Comparison of ENCODE assay signal across 13 cellular contexts in genomic region chr14:50835280-50835679, GRCh38. TPM values are rescaled to one million over a fixed set of nuclear protein-coding genes. Genes with fewer than 3 reads are reported as not detected.
DNase-seq lines count a peak whose midpoint lies in the region; ATAC-seq and TF ChIP-seq lines count a peak whose summit lies in the region.
"Had no signal": no experiment of that assay in that cellular context is flagged by ENCODE, and none has a peak within 500 bp of the region (broad histone marks: within the 10 kb centered on the region; RNA-seq: fewer than 3 reads in every experiment).

No MANE protein-coding gene starts in this region.

- peaks cover 15% of the 10 kb centered on the region for H3K4me1 ChIP-seq in CD4-positive, CD25-positive, alpha-beta regulatory T cell (ENCODE audit: control insufficient read depth, insufficient read depth, low read length, poor library complexity, severe bottlenecking)
- no peaks in the 10 kb centered on the region for H3K4me1 ChIP-seq in endodermal cell (ENCODE audit: control insufficient read depth, insufficient read depth, low read length)

- H3K4me1 Mint-ChIP-seq in CD4-positive, CD25-positive, alpha-beta regulatory T cell = peaks cover 0 to 30% (median 22%) of the 10 kb centered on the region in 4 donors
- H3K4me1 Mint-ChIP-seq in IgD-negative memory B cell = peaks cover 18 to 49% (median 30%) of the 10 kb centered on the region in 3 donors
- H3K4me1 Mint-ChIP-seq in dendritic cell treated with granulocyte-macrophage colony-stimulating factor and Interleukin-4, amounts not matched to agents 40 ng/mL and 50 ng/mL, for 4 days (ENCODE audit: low read depth) = peaks cover 28% of the 10 kb centered on the region
- peaks cover 10% of the 10 kb centered on the region for H3K4me1 Mint-ChIP-seq in endodermal cell

- peak in 2 of 3 donors; percentile 32 to 66 for DNase-seq in CD4-positive, CD25-positive, alpha-beta regulatory T cell
- DNase-seq in GM03348 (ENCODE audit: low spot score) (peak; percentile 29), endodermal cell (no peak), DMS114 treated with DMSO at 0.1 percent for 48 hours (lab: John Stamatoyannopoulos, UW; ENCODE audit: unreplicated experiment) (no peak), NCI-H748 treated with DMSO at 0.1 percent for 48 hours (lab: John Stamatoyannopoulos, UW) (no peak)
- DNase-seq: cerebellar nuclear complex, RPMI8226 had no signal

- no peaks in the 10 kb centered on the region for H3K9me3 Mint-ChIP-seq in CD4-positive, CD25-positive, alpha-beta regulatory T cell
- H3K9me3 Mint-ChIP-seq in IgD-negative memory B cell (no peaks in the 10 kb centered on the region), endodermal cell (no peaks in the 10 kb centered on the region)
- H3K9me3 Mint-ChIP-seq in dendritic cell treated with granulocyte-macrophage colony-stimulating factor and Interleukin-4, amounts not matched to agents 40 ng/mL and 50 ng/mL, for 4 days = no peaks in the 10 kb centered on the region
- H3K9me3 Mint-ChIP-seq: neural progenitor cell had no signal

- peak overlapping the region; percentile 9 for H3K4me3 ChIP-seq in CD4-positive, CD25-positive, alpha-beta regulatory T cell (ENCODE audit: low read depth, low read length)
- H3K4me3 ChIP-seq in endodermal cell (ENCODE audit: low read length) = no peak overlapping the region
- H3K4me3 ChIP-seq: K562, neural progenitor cell had no signal

- ATAC-seq in CD4-positive, CD25-positive, alpha-beta regulatory T cell (ENCODE audit: low read depth in 2 of 2) = peak in 1 of 2 donors; percentile 10
- no peak for ATAC-seq in HG03139 (IDR thresholded peaks at IDR 0.05; ENCODE audit: unreplicated experiment)
- ATAC-seq: K562 had no signal

- H3K27me3 ChIP-seq in CD4-positive, CD25-positive, alpha-beta regulatory T cell (ENCODE audit: control insufficient read depth, insufficient read depth, low read length) = no peaks in the 10 kb centered on the region
- peaks cover 92% of the 10 kb centered on the region for H3K27me3 ChIP-seq in endodermal cell (ENCODE audit: control insufficient read depth, insufficient read depth, low read length, poor library complexity, severe bottlenecking)

- no peak overlapping the region for H3K9ac ChIP-seq in endodermal cell (ENCODE audit: extremely low read depth, low read length, poor library complexity, severe bottlenecking)
- H3K9ac ChIP-seq: neural progenitor cell had no signal

- intact Hi-C loops in dendritic cell treated with granulocyte-macrophage colony-stimulating factor and Interleukin-4, amounts not matched to agents 40 ng/mL and 50 ng/mL, for 4 days (cut with micrococcal nuclease) = no loop called here

- no peaks in the 10 kb centered on the region for H3K9me3 ChIP-seq in CD4-positive, CD25-positive, alpha-beta regulatory T cell (ENCODE audit: control insufficient read depth in 2 of 2, low read length in 2 of 2)
- H3K9me3 ChIP-seq in endodermal cell (ENCODE audit: control insufficient read depth, low read length) = no peaks in the 10 kb centered on the region

- H3K27ac ChIP-seq in CD4-positive, CD25-positive, alpha-beta regulatory T cell (ENCODE audit: insufficient read depth, low read length, poor library complexity, severe bottlenecking) = no peak overlapping the region
- H3K27ac ChIP-seq in endodermal cell (ENCODE audit: low read depth, low read length) = no peak overlapping the region
- H3K27ac ChIP-seq: neural progenitor cell had no signal

- H3K27ac Mint-ChIP-seq in CD4-positive, CD25-positive, alpha-beta regulatory T cell = peak overlapping the region in 2 of 3 donors; percentile 76 to 87
- H3K27ac Mint-ChIP-seq in IgD-negative memory B cell = peak overlapping the region; percentile 23 to 91 (median 65)
- peak overlapping the region; percentile 39 for H3K27ac Mint-ChIP-seq in dendritic cell treated with granulocyte-macrophage colony-stimulating factor and Interleukin-4, amounts not matched to agents 40 ng/mL and 50 ng/mL, for 4 days
- H3K27ac Mint-ChIP-seq in endodermal cell = no peak overlapping the region
- H3K27ac Mint-ChIP-seq: neural progenitor cell had no signal

- WGBS in endodermal cell (ENCODE audit: insufficient coverage in 1 of 2, insufficient read length in 1 of 2), 2 experiments = 79 to 85% methylated on average over 2 of the region's 2 CpGs

- no peaks in the 10 kb centered on the region for H3K36me3 ChIP-seq in CD4-positive, CD25-positive, alpha-beta regulatory T cell (ENCODE audit: control insufficient read depth, insufficient read depth, low read length)
- H3K36me3 ChIP-seq in endodermal cell (ENCODE audit: control insufficient read depth, insufficient read depth, low read length) = no peaks in the 10 kb centered on the region
- H3K36me3 ChIP-seq: neural progenitor cell had no signal

- H3K27me3 Mint-ChIP-seq in CD4-positive, CD25-positive, alpha-beta regulatory T cell = peaks cover 11% of the 10 kb centered on the region
- peaks cover 1% of the 10 kb centered on the region for H3K27me3 Mint-ChIP-seq in IgD-negative memory B cell
- H3K27me3 Mint-ChIP-seq in dendritic cell treated with granulocyte-macrophage colony-stimulating factor and Interleukin-4, amounts not matched to agents 40 ng/mL and 50 ng/mL, for 4 days = peaks cover 7% of the 10 kb centered on the region
- peaks cover 93% of the 10 kb centered on the region for H3K27me3 Mint-ChIP-seq in endodermal cell (ENCODE audit: insufficient read depth)

- H3K4me3 Mint-ChIP-seq in CD4-positive, CD25-positive, alpha-beta regulatory T cell = peak overlapping the region in 2 of 4 donors; percentile 32 to 72
- peak overlapping the region; percentile 1 to 72 (median 34) for H3K4me3 Mint-ChIP-seq in IgD-negative memory B cell
- H3K4me3 Mint-ChIP-seq in dendritic cell treated with granulocyte-macrophage colony-stimulating factor and Interleukin-4, amounts not matched to agents 40 ng/mL and 50 ng/mL, for 4 days = no peak overlapping the region
- no peak overlapping the region for H3K4me3 Mint-ChIP-seq in endodermal cell
- H3K4me3 Mint-ChIP-seq: neural progenitor cell had no signal

- H3K36me3 Mint-ChIP-seq in CD4-positive, CD25-positive, alpha-beta regulatory T cell = no peaks in the 10 kb centered on the region
- no peaks in the 10 kb centered on the region for H3K36me3 Mint-ChIP-seq in IgD-negative memory B cell
- peaks cover 8% of the 10 kb centered on the region for H3K36me3 Mint-ChIP-seq in dendritic cell treated with granulocyte-macrophage colony-stimulating factor and Interleukin-4, amounts not matched to agents 40 ng/mL and 50 ng/mL, for 4 days (ENCODE audit: low read depth)
- H3K36me3 Mint-ChIP-seq in endodermal cell (ENCODE audit: low read depth) = no peaks in the 10 kb centered on the region
- H3K36me3 Mint-ChIP-seq: neural progenitor cell had no signal

- no peak for TF ChIP-seq CTCF in endodermal cell (conservative IDR thresholded peaks at IDR 0.05)

RNA-seq across cellular contexts. Expression of gene NIN, which starts 4.3 kb away (rescaled TPM):
- 78.2 TPM for total RNA-seq in CD4-positive, CD25-positive, alpha-beta regulatory T cell
- polyA plus RNA-seq in CD4-positive, CD25-positive, alpha-beta regulatory T cell = 10 to 100 TPM; 17.6 to 25.4 (median 21.4) TPM
- 76.5 TPM for polyA plus RNA-seq in IgD-negative memory B cell
- total RNA-seq in endodermal cell = 1 to 10 TPM; 3.3 to 4.1 TPM
- 26.9 TPM for polyA plus RNA-seq in endodermal cell (2013, experiment 1 of 2)
- polyA plus RNA-seq in endodermal cell (2013, experiment 2 of 2) = 28.3 TPM

RNA-seq across cellular contexts. Expression of gene ABHD12B, which starts 36.6 kb away (rescaled TPM):
- total RNA-seq in CD4-positive, CD25-positive, alpha-beta regulatory T cell = 0.64 TPM
- polyA plus RNA-seq in CD4-positive, CD25-positive, alpha-beta regulatory T cell = not detected
- polyA plus RNA-seq in IgD-negative memory B cell = not detected
- 10 to 100 TPM in 1 of 2 donors, under 1 TPM in 1; 0.80 to 55.0 TPM for total RNA-seq in endodermal cell
- polyA plus RNA-seq in endodermal cell (2013, experiment 1 of 2) = 0.71 TPM
- polyA plus RNA-seq in endodermal cell (2013, experiment 2 of 2) = 0.75 TPM
- total RNA-seq: activated CD8-positive, alpha-beta memory T cell treated with anti-CD3 and anti-CD28 coated beads for 36 hours; K562 had no signal
- polyA plus RNA-seq: K562 had no signal

Comparison
In these comparisons a context has a peak if more than half of its experiments do, and no peak if none do; other contexts are left out.
1. DNase-seq: peak in CD4-positive, CD25-positive, alpha-beta regulatory T cell (2 of 3) and GM03348 (single experiment); none in endodermal cell (single experiment), DMS114 treated with DMSO at 0.1 percent for 48 hours (single experiment) and NCI-H748 treated with DMSO at 0.1 percent for 48 hours (single experiment).
2. H3K4me3 Mint-ChIP-seq: peak in IgD-negative memory B cell (4 of 4); none in dendritic cell treated with granulocyte-macrophage colony-stimulating factor and Interleukin-4, amounts not matched to agents 40 ng/mL and 50 ng/mL, for 4 days (single experiment) and endodermal cell (single experiment).
3. RNA of gene NIN, which starts 4.3 kb away (total RNA-seq): 78.2 TPM in CD4-positive, CD25-positive, alpha-beta regulatory T cell (single experiment); 3.3 to 4.1 TPM in endodermal cell; every median in the first group is over 10 times any median in the second.